Comparison of ENCODE assay signal across 27 cellular contexts in the genomic region with DNA sequence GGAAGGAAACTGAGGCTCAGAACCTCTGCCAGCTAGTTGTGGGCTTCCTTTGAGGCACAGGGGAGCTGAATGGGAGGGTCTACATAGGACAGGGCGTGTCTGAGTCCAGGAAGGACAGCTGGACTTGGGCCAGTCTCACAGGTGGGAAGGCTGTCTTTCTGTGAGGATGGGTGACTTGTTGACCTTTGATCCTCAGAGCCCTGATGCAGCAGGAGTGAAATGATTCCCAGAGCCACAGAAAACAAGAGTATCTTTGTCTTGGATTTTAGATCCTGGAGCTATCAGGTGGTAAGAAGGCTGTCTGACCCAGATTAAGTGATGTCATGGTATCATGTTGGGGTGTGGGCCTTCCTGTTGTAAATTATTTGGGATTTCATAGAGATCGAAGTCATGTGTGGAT. TPM values are rescaled to one million over a fixed set of nuclear protein-coding genes. Genes with fewer than 3 reads are reported as not detected.
DNase-seq lines count a peak whose midpoint lies in the region; ATAC-seq, FAIRE-seq and TF ChIP-seq lines count a peak whose summit lies in the region.
"Had no signal": no experiment of that assay in that cellular context is flagged by ENCODE, and none has a peak within 500 bp of the region (broad histone marks: within the 10 kb centered on the region; RNA-seq: fewer than 3 reads in every experiment).

No MANE protein-coding gene starts in this region.

- TF ChIP-seq CTCF in A549 (IDR thresholded peaks at IDR 0.05) (no peak), Caco-2 (IDR thresholded peaks at IDR 0.05; ENCODE audit: insufficient read depth in 1 of 2, low read depth in 1 of 2, low read length in 1 of 2, severe bottlenecking in 1 of 2, unreplicated experiment in 1 of 2) (no peak), K562 (IDR thresholded peaks at IDR 0.05 in 2 of 3, conservative IDR thresholded peaks at IDR 0.05 in 1 of 3; ENCODE audit: insufficient read depth in 2 of 3, low read depth in 1 of 3, low read length in 3 of 3) (no peak), nephron (IDR thresholded peaks at IDR 0.05; ENCODE audit: unreplicated experiment in 3 of 3) (no peak), stomach (IDR thresholded peaks at IDR 0.05) (no peak)

- H2AFZ ChIP-seq in K562 (ENCODE audit: low read depth, low read length) = no peak overlapping the region
- H2AFZ ChIP-seq: GM23248 had no signal

- FAIRE-seq in A549 (lab: Jason Lieb, UNC) (no peak), K562 (lab: Jason Lieb, UNC) (peak; percentile 11)

- H3K27me3 Mint-ChIP-seq in Caco-2 (ENCODE audit: insufficient read depth, unreplicated experiment) (no peaks in the 10 kb centered on the region), nephron (ENCODE audit: low read depth) (no peaks in the 10 kb centered on the region)
- H3K27me3 Mint-ChIP-seq: activated B cell treated with CpG ODN at 0.5 μM for 24 hours, T-cell had no signal

- no peaks in the 10 kb centered on the region for H3K9me3 Mint-ChIP-seq in Caco-2 (ENCODE audit: unreplicated experiment)
- H3K9me3 Mint-ChIP-seq in nephron = no peaks in the 10 kb centered on the region
- H3K9me3 Mint-ChIP-seq: activated B cell treated with CpG ODN at 0.5 μM for 24 hours, HFFc6, T-cell had no signal

- H3K4me3 Mint-ChIP-seq in Caco-2 (ENCODE audit: unreplicated experiment) (no peak overlapping the region), nephron (no peak overlapping the region)
- H3K4me3 Mint-ChIP-seq: activated B cell treated with CpG ODN at 0.5 μM for 24 hours, HFFc6, T-cell had no signal

- CTCF ChIA-PET in A549 (lab: Yijun Ruan, JAX) (interaction anchor here (0.9 to 3.6 kb wide), 6 partner anchors 9 to 114 kb away, joined by 3 to 19 read pairs (median 3); no protein-coding TSS in a partner anchor), Caco-2 (lab: Charles Lee) (no interaction called here), K562 (lab: Yijun Ruan, JAX; ENCODE audit: low intra/inter-chr PET ratio) (no interaction called here)

- DNase-seq in A549 (ENCODE audit: low read depth in 1 of 2, low spot score in 1 of 2) = peak in 1 of 2 experiments; percentile 51
- no peak for DNase-seq in Caco-2
- no peak for DNase-seq in K562 (ENCODE audit: extremely low read depth in 1 of 4, low spot score in 3 of 4)
- DNase-seq in activated effector memory CD4-positive, alpha-beta T cell treated with anti-CD3 and anti-CD28 coated beads, Interleukin-2, amount 50 U/mL, for 16 hours = no peak
- no peak for DNase-seq in stomach
- DNase-seq: ACHN; activated B cell treated with CpG ODN at 0.5 μM for 24 hours; activated CD4-positive, alpha-beta T cell treated with anti-CD3 and anti-CD28 coated beads, Interleukin-2, amount 50 U/mL, for 48 hours; activated naive CD4-positive, alpha-beta T cell treated with anti-CD3 and anti-CD28 coated beads, Interleukin-2, amount 50 U/mL, for 16 hours; amniotic stem cell; brain microvascular endothelial cell; effector CD8-positive, alpha-beta T cell; GM23248; head of caudate nucleus; HFFc6; kidney glomerular epithelial cell; MG63; NCI-H1417; NCI-H2081; NCI-H345; SJCRH30; T-cell; trophoblast cell had no signal

- in situ Hi-C loops in K562 (cut with MboI) = no loop called here

- POLR2A ChIA-PET in A549 (lab: Yijun Ruan, JAX) = no interaction called here
- POLR2A ChIA-PET in Caco-2 (lab: Charles Lee) = no interaction called here
- POLR2A ChIA-PET in K562 (lab: Yijun Ruan, JAX) = interaction anchor here (0.7 to 3.7 kb wide), 2 partner anchors 11 to 71 kb away, joined by 3 to 21 read pairs; no protein-coding TSS in a partner anchor

- no peaks in the 10 kb centered on the region for H3K27me3 ChIP-seq in Caco-2 (replicated peaks; ENCODE audit: control insufficient read depth, insufficient read depth, low read length)
- H3K27me3 ChIP-seq in K562 (ENCODE audit: control insufficient read depth in 2 of 2, insufficient read depth in 2 of 2, low read length in 2 of 2) = no peaks in the 10 kb centered on the region
- no peaks in the 10 kb centered on the region for H3K27me3 ChIP-seq in stomach
- H3K27me3 ChIP-seq: brain microvascular endothelial cell, MG63, SJCRH30 had no signal

- H3K27ac ChIP-seq in A549 (peak overlapping the region; percentile 97 to 100), K562 (ENCODE audit: extremely low read depth, low read depth, low read length) (no peak overlapping the region), stomach (no peak overlapping the region)
- H3K27ac ChIP-seq: brain microvascular endothelial cell, GM23248, SJCRH30 had no signal

- WGBS in A549 (ENCODE audit: missing lambda C conversion rate) = 76% methylated on average over 2 of the region's 2 CpGs
- WGBS in K562 (ENCODE audit: insufficient coverage, low coverage, missing lambda C conversion rate) = 52% methylated on average over 2 of the region's 2 CpGs
- WGBS in stomach, 5 donors = 68 to 93% (median 83%) methylated on average over 2 of the region's 2 CpGs

- TF ChIP-seq EP300 in A549 (IDR thresholded peaks at IDR 0.05) = no peak
- no peak for TF ChIP-seq EP300 in K562 (IDR thresholded peaks at IDR 0.05; ENCODE audit: low read length)
- no peak for TF ChIP-seq EP300 in stomach (IDR thresholded peaks at IDR 0.05)

- intact Hi-C loops in Caco-2 (cut with micrococcal nuclease; ENCODE audit: unreplicated experiment) (no loop called here), K562 (cut with micrococcal nuclease) (no loop called here), stomach (cut with DNase I; ENCODE audit: low total_unique reads) (no loop called here)

- no peak overlapping the region for H3K9ac ChIP-seq in K562 (ENCODE audit: insufficient read depth in 1 of 2, low read depth in 2 of 2, low read length in 2 of 2)
- H3K9ac ChIP-seq: GM23248 had no signal

- H3K4me3 ChIP-seq in A549 (no peak overlapping the region), Caco-2 (ENCODE audit: low read depth, low read length) (no peak overlapping the region), K562 (no peak overlapping the region), stomach (no peak overlapping the region)
- H3K4me3 ChIP-seq: GM23248, lung, MG63, SJCRH30 had no signal

- H3K9me1 ChIP-seq in K562 (ENCODE audit: control insufficient read depth, insufficient read depth, low read length) = no peaks in the 10 kb centered on the region

- BruUV-seq in Caco-2 (replicated peaks; lab: Mats Ljungman, UMichigan) (no TSS peak), K562 (replicated peaks; lab: Mats Ljungman, UMichigan) (no TSS peak)

- H3K36me3 Mint-ChIP-seq in Caco-2 (ENCODE audit: insufficient read depth, unreplicated experiment) = peaks cover 16% of the 10 kb centered on the region
- H3K36me3 Mint-ChIP-seq in nephron (ENCODE audit: low read depth) = no peaks in the 10 kb centered on the region

- H3K27ac Mint-ChIP-seq in Caco-2 (ENCODE audit: unreplicated experiment) (peak overlapping the region; percentile 48), nephron (peak overlapping the region in 2 of 3 experiments; percentile 35 to 66)
- H3K27ac Mint-ChIP-seq: activated B cell treated with CpG ODN at 0.5 μM for 24 hours, HFFc6 had no signal

- no peak for ATAC-seq in A549
- no peak for ATAC-seq in K562
- no peak for ATAC-seq in HG03280 (IDR thresholded peaks at IDR 0.05; ENCODE audit: unreplicated experiment)
- ATAC-seq in esophagus mucosa = no peak
- ATAC-seq: T-cell had no signal

- H3K4me2 ChIP-seq in A549 = peak overlapping the region; percentile 91
- no peak overlapping the region for H3K4me2 ChIP-seq in K562 (ENCODE audit: insufficient read depth, low read length)

- H3K79me2 ChIP-seq in K562 (ENCODE audit: control insufficient read depth, insufficient read depth, low read length) = peaks cover 10% of the 10 kb centered on the region; the same call in 2 of the 3 replicates

- no peaks in the 10 kb centered on the region for H3K9me3 ChIP-seq in A549
- H3K9me3 ChIP-seq in Caco-2 = no peaks in the 10 kb centered on the region
- H3K9me3 ChIP-seq in K562 (replicated peaks; ENCODE audit: control insufficient read depth, insufficient read depth, low read depth, low read length) = no peaks in the 10 kb centered on the region
- H3K9me3 ChIP-seq in stomach = no peaks in the 10 kb centered on the region
- H3K9me3 ChIP-seq: MG63, SJCRH30 had no signal

- TF ChIP-seq RAD21 in A549 (conservative IDR thresholded peaks at IDR 0.05 in 1 of 2, IDR thresholded peaks at IDR 0.05 in 1 of 2) (no peak), K562 (CRISPR knock-in tag; conservative IDR thresholded peaks at IDR 0.05 in 1 of 2, IDR thresholded peaks at IDR 0.05 in 1 of 2) (no peak)

- TF ChIP-seq POLR2A in A549 (IDR thresholded peaks at IDR 0.05; ENCODE audit: low read length) (no peak), K562 (conservative IDR thresholded peaks at IDR 0.05) (no peak), stomach (IDR thresholded peaks at IDR 0.05) (no peak)

- peaks cover 9% of the 10 kb centered on the region for H4K20me1 ChIP-seq in K562 (replicated peaks; ENCODE audit: control insufficient read depth, insufficient read depth, low read length)

- H3K4me1 Mint-ChIP-seq in Caco-2 (ENCODE audit: low read depth, unreplicated experiment) (peaks cover 23% of the 10 kb centered on the region), nephron (peaks cover 18% of the 10 kb centered on the region)

- peaks cover 94% of the 10 kb centered on the region for H3K4me1 ChIP-seq in A549
- peaks cover 58% of the 10 kb centered on the region for H3K4me1 ChIP-seq in Caco-2
- H3K4me1 ChIP-seq in K562 (replicated peaks in 1 of 2; ENCODE audit: control insufficient read depth in 2 of 2, insufficient read depth in 2 of 2, low read length in 2 of 2) = peaks cover 31 to 34% of the 10 kb centered on the region in 2 experiments
- peaks cover 35 to 87% (median 50%) of the 10 kb centered on the region in 4 donors for H3K4me1 ChIP-seq in stomach
- H3K4me1 ChIP-seq: SJCRH30 had no signal

- H3K36me3 ChIP-seq in Caco-2 (ENCODE audit: control insufficient read depth, insufficient read depth, low read length) (no peaks in the 10 kb centered on the region), K562 (ENCODE audit: control insufficient read depth, insufficient read depth, low read length) (no peaks in the 10 kb centered on the region), stomach (no peaks in the 10 kb centered on the region)
- H3K36me3 ChIP-seq: brain microvascular endothelial cell, SJCRH30 had no signal

RNA-seq across cellular contexts. Expression of a gene that starts 15.0 kb away (rescaled TPM):
- polyA plus RNA-seq in A549 (2011; rRNA removed) (30.3 and 46.2 TPM in 2 replicates), A549 (2017; fragmentation: RNase III; extraction: RNeasy Plus Mini Kit Qiagen cat#74134 plus additional on column Dnase treatment) (47.0 to 55.6 TPM (median 50.5 TPM) in 3 replicates), K562 (2011; rRNA removed) (3.8 and 4.8 TPM in 2 replicates), K562 (2014; fragmentation: Illumina TruSeq; extraction: Trizol) (5.7 and 5.8 TPM in 2 replicates), K562 (2014; fragmentation: Nextera tagmentation; extraction: Ambion mirVana) (under 1 TPM; 0.56 to 0.65 TPM), K562 (2014; rRNA removed) (3.5 and 4.0 TPM in 2 replicates), stomach (1 to 10 TPM; 2.6 to 6.0 (median 3.2) TPM)
- 15.4 and 22.0 TPM in 2 replicates for polyA plus RNA-seq in A549 (2012; cell fraction: cytosol; rRNA removed)
- 23.1 and 39.4 TPM in 2 replicates for polyA plus RNA-seq in A549 (2012; cell fraction: nucleus; rRNA removed)
- polyA minus RNA-seq in A549 (2011; rRNA and poly(A)+ RNA removed) = 62.1 and 63.5 TPM in 2 replicates
- total RNA-seq in Caco-2 (2022) (9.7 and 11.0 TPM in 2 replicates), K562 (2014; rRNA removed) (3.8 and 5.0 TPM in 2 replicates), K562 (2014; rRNA removed; fragmentation: Illumina TruSeq; extraction: Trizol) (6.7 and 7.1 TPM in 2 replicates), K562 (2015; rRNA removed; fragmentation: Illumina TruSeq; extraction: Trizol) (7.1 TPM in 2 replicates), K562 (2021) (10.2 and 10.7 TPM in 2 replicates), esophagus mucosa (2.0 TPM), stomach (100 to 1,000 TPM in 1 of 5 donors, 10 to 100 TPM in 3, 1 to 10 TPM in 1; 4.7 to 351 (median 44.3) TPM)
- 6.8 and 11.6 TPM in 2 replicates for total RNA-seq in K562 (2011; cell fraction: chromatin; rRNA removed; ENCODE audit: low replicate concordance)
- total RNA-seq in K562 (2011; cell fraction: nucleolus; rRNA removed) = 3.7 and 3.8 TPM in 2 replicates
- total RNA-seq in K562 (2011; cell fraction: nucleoplasm; rRNA removed) = 6.5 and 12.5 TPM in 2 replicates
- 3.3 and 3.5 TPM in 2 replicates for polyA plus RNA-seq in K562 (2011; cell fraction: cytosol; rRNA removed)
- polyA plus RNA-seq in K562 (2011; cell fraction: nucleus; rRNA removed) = 2.5 and 3.5 TPM in 2 replicates
- 4.9 and 6.3 TPM in 2 replicates for polyA plus RNA-seq in K562 (2012)
- 3.3 and 4.6 TPM in 2 replicates for polyA minus RNA-seq in K562 (2011; rRNA and poly(A)+ RNA removed)
- 2.5 and 3.1 TPM in 2 replicates for polyA minus RNA-seq in K562 (2011; cell fraction: cytosol; rRNA and poly(A)+ RNA removed)
- polyA minus RNA-seq in K562 (2011; cell fraction: nucleus; rRNA and poly(A)+ RNA removed) = 1.5 and 2.2 TPM in 2 replicates

Comparison
In these comparisons a context has a peak if more than half of its experiments do, and no peak if none do; other contexts are left out.
1. H3K27ac ChIP-seq: peak in A549 (2 of 2); none in K562 (single experiment) and stomach (0 of 5).